Comparison of ENCODE assay signal across 17 cellular contexts in the genomic region with DNA sequence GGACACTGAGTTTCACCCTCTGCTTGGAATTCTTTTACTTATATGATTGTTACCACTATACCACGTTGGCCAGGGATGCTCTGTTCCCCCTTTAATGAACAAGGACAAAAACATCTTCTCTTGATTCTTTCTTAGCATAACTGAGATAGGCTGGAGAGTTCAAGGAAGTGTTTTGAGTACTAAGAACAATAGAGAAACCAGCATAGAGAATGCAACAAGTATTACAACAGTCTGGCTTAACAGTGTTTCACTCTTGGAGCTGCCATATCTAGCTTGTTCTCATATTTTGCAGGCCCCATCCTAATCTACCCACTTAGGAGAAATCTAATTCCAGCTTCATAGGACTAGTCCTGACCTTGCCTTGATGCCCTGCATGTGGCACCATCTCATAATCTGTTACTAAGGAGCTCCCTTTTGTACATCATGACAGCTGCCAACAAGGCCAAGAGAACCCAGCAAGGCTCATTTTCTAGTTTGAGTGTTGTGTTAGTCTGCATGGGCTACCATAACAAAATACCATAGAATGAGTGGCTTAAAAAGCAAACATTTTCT. TPM values are rescaled to one million over a fixed set of nuclear protein-coding genes. Genes with fewer than 3 reads are reported as not detected.
DNase-seq lines count a peak whose midpoint lies in the region; ATAC-seq, FAIRE-seq and TF ChIP-seq lines count a peak whose summit lies in the region.
"Had no signal": no experiment of that assay in that cellular context is flagged by ENCODE, and none has a peak within 500 bp of the region (broad histone marks: within the 10 kb centered on the region; RNA-seq: fewer than 3 reads in every experiment).

No MANE protein-coding gene starts in this region.

- H3K4me2 ChIP-seq in HepG2 (ENCODE audit: low read depth, low read length) = no peak overlapping the region

- no peaks in the 10 kb centered on the region for H4K20me1 ChIP-seq in HepG2 (ENCODE audit: insufficient read depth, low read length)

- H3K9me3 Mint-ChIP-seq in activated CD4-positive, alpha-beta memory T cell treated with anti-CD3 and anti-CD28 coated beads, Interleukin-2, amount 10 ng/mL, durations not matched to agents 7 days and 5 days = no peaks in the 10 kb centered on the region
- H3K9me3 Mint-ChIP-seq: IgD-negative memory B cell had no signal

- DNase-seq in HepG2 (ENCODE audit: low spot score) (no peak), right lobe of liver (no peak), iris pigment epithelial cell (ENCODE audit: low read depth) (peak; percentile 42), HEK293T (ENCODE audit: extremely low spot score) (no peak), GM10248 (ENCODE audit: extremely low spot score) (no peak)
- no peak for DNase-seq in activated CD4-positive, alpha-beta memory T cell treated with anti-CD3 and anti-CD28 coated beads, Interleukin-2, amount 10 ng/mL, durations not matched to agents 7 days and 5 days
- DNase-seq: AML-193; DND-41; effector CD8-positive, alpha-beta T cell; NCI-H1105; thyroid gland had no signal

- peaks cover 31% of the 10 kb centered on the region for H3K36me3 Mint-ChIP-seq in activated CD4-positive, alpha-beta memory T cell treated with anti-CD3 and anti-CD28 coated beads, Interleukin-2, amount 10 ng/mL, durations not matched to agents 7 days and 5 days (ENCODE audit: low read depth)

- no peak overlapping the region for H3K4me3 ChIP-seq in HepG2 (replicated peaks in 1 of 3; ENCODE audit: insufficient read depth in 1 of 3, low read depth in 2 of 3, low read length in 3 of 3)
- H3K4me3 ChIP-seq in right lobe of liver = no peak overlapping the region
- H3K4me3 ChIP-seq: breast epithelium, SK-N-MC, thyroid gland had no signal

- ATAC-seq in HepG2 (no peak), right lobe of liver (no peak), GM18868 (IDR thresholded peaks at IDR 0.05; ENCODE audit: unreplicated experiment) (no peak), HG03439 (IDR thresholded peaks at IDR 0.05; ENCODE audit: unreplicated experiment) (no peak)

- POLR2A ChIA-PET in HepG2 (lab: Yijun Ruan, JAX) = no interaction called here
- POLR2A ChIA-PET in activated CD4-positive, alpha-beta memory T cell treated with anti-CD3 and anti-CD28 coated beads, Interleukin-2, amount 10 ng/mL, durations not matched to agents 7 days and 5 days (lab: Charles Lee) = interaction anchor here (1.9 to 3.0 kb wide), 3 partner anchors 8 to 37 kb away, joined by 6 to 17 read pairs (median 7); no protein-coding TSS in a partner anchor
- POLR2A ChIA-PET in HEK293T (lab: Yijun Ruan, JAX) = no interaction called here
- POLR2A ChIA-PET in GM10248 (lab: Yijun Ruan, JAX) = interaction anchor here (0.9 kb wide), 1 partner anchor 19 kb away, joined by 3 read pairs; no protein-coding TSS in a partner anchor

- peaks cover 70% of the 10 kb centered on the region for H3K4me1 Mint-ChIP-seq in activated CD4-positive, alpha-beta memory T cell treated with anti-CD3 and anti-CD28 coated beads, Interleukin-2, amount 10 ng/mL, durations not matched to agents 7 days and 5 days

- H3K4me1 ChIP-seq in HepG2 (ENCODE audit: insufficient read depth, low read length) (peaks cover 25% of the 10 kb centered on the region), right lobe of liver (peaks cover 0 to under 1% (median 0%) of the 10 kb centered on the region in 4 donors)

- in situ Hi-C loops in HepG2 (cut with HindIII; ENCODE audit: extremely low pct_ligation_motif_present, low pct_unique_long_range_greater_than_20kb) = no loop called here

- CTCF ChIA-PET in HepG2 (lab: Yijun Ruan, JAX; ENCODE audit: low intra/inter-chr PET ratio, low total read pairs) (no interaction called here), HEK293T (lab: Yijun Ruan, JAX) (no interaction called here), GM10248 (lab: Yijun Ruan, JAX) (interaction anchor here (0.7 to 1.5 kb wide), 7 partner anchors 9 to 89 kb away, joined by 3 to 6 read pairs (median 3); a partner anchor contains a TSS)
- CTCF ChIA-PET in activated CD4-positive, alpha-beta memory T cell treated with anti-CD3 and anti-CD28 coated beads, Interleukin-2, amount 10 ng/mL, durations not matched to agents 7 days and 5 days (lab: Charles Lee) = interaction anchor here (1.6 to 3.1 kb wide), 2 partner anchors 8 to 26 kb away, joined by 3 to 9 read pairs; no protein-coding TSS in a partner anchor

- no peaks in the 10 kb centered on the region for H3K27me3 Mint-ChIP-seq in activated CD4-positive, alpha-beta memory T cell treated with anti-CD3 and anti-CD28 coated beads, Interleukin-2, amount 10 ng/mL, durations not matched to agents 7 days and 5 days
- H3K27me3 Mint-ChIP-seq: IgD-negative memory B cell had no signal

- TF ChIP-seq EP300 in HepG2 (IDR thresholded peaks at IDR 0.05; ENCODE audit: low read depth in 2 of 2, low read length in 2 of 2) (no peak), HepG2 (CRISPR knock-in tag; IDR thresholded peaks at IDR 0.05; ENCODE audit: borderline replicate concordance) (no peak)

- H3K27ac Mint-ChIP-seq in activated CD4-positive, alpha-beta memory T cell treated with anti-CD3 and anti-CD28 coated beads, Interleukin-2, amount 10 ng/mL, durations not matched to agents 7 days and 5 days = peak overlapping the region; percentile 48

- no peak overlapping the region for H3K4me3 Mint-ChIP-seq in activated CD4-positive, alpha-beta memory T cell treated with anti-CD3 and anti-CD28 coated beads, Interleukin-2, amount 10 ng/mL, durations not matched to agents 7 days and 5 days

- H3K9ac ChIP-seq in HepG2 (ENCODE audit: insufficient read depth, low read depth, low read length) = no peak overlapping the region

- WGBS in HepG2 (ENCODE audit: low lambda C conversion rate) = 60% methylated on average over 1 of the region's 1 CpG
- WGBS in right lobe of liver (ENCODE audit: insufficient coverage, low coverage, low lambda C conversion rate, missing lambda C conversion rate) = 75% methylated on average over 1 of the region's 1 CpG

- H3K79me2 ChIP-seq in HepG2 (ENCODE audit: insufficient read depth, low read length) = no peaks in the 10 kb centered on the region

- H3K27me3 ChIP-seq in HepG2 (ENCODE audit: control insufficient read depth in 1 of 2, insufficient read depth in 2 of 2, low read length in 2 of 2) (no peaks in the 10 kb centered on the region), right lobe of liver (no peaks in the 10 kb centered on the region)
- H3K27me3 ChIP-seq: breast epithelium, thyroid gland had no signal

- BruUV-seq in HepG2 (replicated peaks; lab: Mats Ljungman, UMichigan) = no TSS peak

- H3K36me3 ChIP-seq in HepG2 (replicated peaks in 1 of 2; ENCODE audit: control insufficient read depth in 1 of 2, insufficient read depth in 2 of 2, low read length in 2 of 2) (no peaks in the 10 kb centered on the region), right lobe of liver (no peaks in the 10 kb centered on the region)
- H3K36me3 ChIP-seq: breast epithelium, thyroid gland had no signal

- no peak overlapping the region for H2AFZ ChIP-seq in HepG2 (ENCODE audit: low read length)

- no peak for TF ChIP-seq POLR2A in HepG2 (IDR thresholded peaks at IDR 0.05; ENCODE audit: insufficient read depth in 1 of 2, low read depth in 2 of 2, low read length in 2 of 2)
- TF ChIP-seq POLR2A in right lobe of liver (IDR thresholded peaks at IDR 0.05) = no peak

- TF ChIP-seq CTCF in HepG2 (CRISPR knock-in tag; IDR thresholded peaks at IDR 0.05) = no peak
- TF ChIP-seq CTCF in right lobe of liver (IDR thresholded peaks at IDR 0.05) = no peak
- TF ChIP-seq CTCF in GM10248 (IDR thresholded peaks at IDR 0.05; ENCODE audit: control extremely low read depth, extremely low read depth, low read depth, missing control alignments) = no peak

- H3K27ac ChIP-seq in HepG2 (ENCODE audit: extremely low read length, insufficient read depth, low read length) = peak overlapping the region; percentile 19
- no peak overlapping the region for H3K27ac ChIP-seq in right lobe of liver
- H3K27ac ChIP-seq: breast epithelium, SK-N-MC, thyroid gland had no signal

- no peak for FAIRE-seq in HepG2 (lab: Jason Lieb, UNC)
- FAIRE-seq: frontal cortex had no signal

- H3K9me3 ChIP-seq in HepG2 (ENCODE audit: low read length) (no peaks in the 10 kb centered on the region), right lobe of liver (no peaks in the 10 kb centered on the region)
- H3K9me3 ChIP-seq: breast epithelium, thyroid gland had no signal

- TF ChIP-seq RAD21 in HepG2 (CRISPR knock-in tag; IDR thresholded peaks at IDR 0.05) = no peak

- intact Hi-C loops in HepG2 (cut with micrococcal nuclease; ENCODE audit: unreplicated experiment) = no loop called here
- intact Hi-C loops in right lobe of liver (cut with DNase I) = no loop called here

RNA-seq across cellular contexts. Expression of a gene that starts 37.6 kb away (rescaled TPM):
- total RNA-seq in HepG2 (2016; rRNA removed; fragmentation: Illumina TruSeq; extraction: Trizol) (7.6 and 12.2 TPM in 2 replicates), right lobe of liver (10 to 100 TPM in 4 of 6 experiments, 1 to 10 TPM in 2; 5.8 to 23.7 (median 12.5) TPM)
- 4.8 and 5.7 TPM in 2 replicates for total RNA-seq in HepG2 (2016; cell fraction: cytosol; rRNA removed; fragmentation: Illumina TruSeq; extraction: Trizol; ENCODE audit: low read depth)
- 7.7 and 14.4 TPM in 2 replicates for total RNA-seq in HepG2 (2016; cell fraction: insoluble cytoplasmic fraction; rRNA removed; fragmentation: Illumina TruSeq; extraction: Trizol)
- total RNA-seq in HepG2 (2016; cell fraction: membrane; rRNA removed; fragmentation: Illumina TruSeq; extraction: Trizol) = 14.5 and 17.0 TPM in 2 replicates
- total RNA-seq in HepG2 (2016; cell fraction: nucleus; rRNA removed; fragmentation: Illumina TruSeq; extraction: Trizol) = 14.3 and 14.8 TPM in 2 replicates
- 8.6 and 11.9 TPM in 2 replicates for polyA plus RNA-seq in HepG2 (2011; rRNA removed)
- polyA plus RNA-seq in HepG2 (2011; cell fraction: cytosol; rRNA removed) = 6.3 and 6.7 TPM in 2 replicates
- 24.8 and 26.9 TPM in 2 replicates for polyA plus RNA-seq in HepG2 (2011; cell fraction: nucleus; rRNA removed)
- polyA plus RNA-seq in HepG2 (2012) = 12.5 and 17.3 TPM in 2 replicates
- 5.2 and 6.3 TPM in 2 replicates for polyA plus RNA-seq in HepG2 (2016; cell fraction: cytosol; fragmentation: Illumina TruSeq; extraction: Trizol; ENCODE audit: low read depth)
- 11.8 and 22.2 TPM in 2 replicates for polyA plus RNA-seq in HepG2 (2016; cell fraction: insoluble cytoplasmic fraction; fragmentation: Illumina TruSeq; extraction: Trizol; ENCODE audit: low read depth)
- 17.7 and 23.2 TPM in 2 replicates for polyA plus RNA-seq in HepG2 (2016; cell fraction: membrane; fragmentation: Illumina TruSeq; extraction: Trizol; ENCODE audit: low read depth)
- 21.2 and 23.6 TPM in 2 replicates for polyA plus RNA-seq in HepG2 (2016; cell fraction: nucleus; fragmentation: Illumina TruSeq; extraction: Trizol; ENCODE audit: insufficient read depth, low read depth)
- 28.3 and 63.7 TPM in 2 replicates for polyA minus RNA-seq in HepG2 (2011; rRNA and poly(A)+ RNA removed; ENCODE audit: low replicate concordance)
- polyA minus RNA-seq in HepG2 (2011; cell fraction: cytosol; rRNA and poly(A)+ RNA removed) = 16.9 and 29.5 TPM in 2 replicates
- polyA minus RNA-seq in HepG2 (2011; cell fraction: nucleus; rRNA and poly(A)+ RNA removed) = 26.5 and 37.7 TPM in 2 replicates
- total RNA-seq in activated CD4-positive, alpha-beta memory T cell treated with anti-CD3 and anti-CD28 coated beads, Interleukin-2, amount 10 ng/mL, durations not matched to agents 7 days and 5 days = 10 to 100 TPM; 86.4 to 95.0 TPM

RNA-seq across cellular contexts. Expression of a gene that starts 55.5 kb away (rescaled TPM):
- total RNA-seq in HepG2 (2016; rRNA removed; fragmentation: Illumina TruSeq; extraction: Trizol) = 153 and 162 TPM in 2 replicates
- total RNA-seq in HepG2 (2016; cell fraction: cytosol; rRNA removed; fragmentation: Illumina TruSeq; extraction: Trizol; ENCODE audit: low read depth) = 24.9 and 29.2 TPM in 2 replicates
- 148 and 159 TPM in 2 replicates for total RNA-seq in HepG2 (2016; cell fraction: insoluble cytoplasmic fraction; rRNA removed; fragmentation: Illumina TruSeq; extraction: Trizol)
- 48.0 and 57.0 TPM in 2 replicates for total RNA-seq in HepG2 (2016; cell fraction: membrane; rRNA removed; fragmentation: Illumina TruSeq; extraction: Trizol)
- total RNA-seq in HepG2 (2016; cell fraction: nucleus; rRNA removed; fragmentation: Illumina TruSeq; extraction: Trizol) = 99.3 and 107 TPM in 2 replicates
- polyA plus RNA-seq in HepG2 (2011; rRNA removed) = 70.0 and 70.4 TPM in 2 replicates
- polyA plus RNA-seq in HepG2 (2011; cell fraction: cytosol; rRNA removed) = 50.3 and 68.8 TPM in 2 replicates
- polyA plus RNA-seq in HepG2 (2011; cell fraction: nucleus; rRNA removed) = 212 and 260 TPM in 2 replicates
- polyA plus RNA-seq in HepG2 (2012) = 145 and 154 TPM in 2 replicates
- 14.0 and 18.8 TPM in 2 replicates for polyA plus RNA-seq in HepG2 (2016; cell fraction: cytosol; fragmentation: Illumina TruSeq; extraction: Trizol; ENCODE audit: low read depth)
- polyA plus RNA-seq in HepG2 (2016; cell fraction: insoluble cytoplasmic fraction; fragmentation: Illumina TruSeq; extraction: Trizol; ENCODE audit: low read depth) = 200 and 221 TPM in 2 replicates
- polyA plus RNA-seq in HepG2 (2016; cell fraction: membrane; fragmentation: Illumina TruSeq; extraction: Trizol; ENCODE audit: low read depth) = 28.7 and 33.4 TPM in 2 replicates
- polyA plus RNA-seq in HepG2 (2016; cell fraction: nucleus; fragmentation: Illumina TruSeq; extraction: Trizol; ENCODE audit: insufficient read depth, low read depth) = 252 and 263 TPM in 2 replicates
- 37.0 and 52.6 TPM in 2 replicates for polyA minus RNA-seq in HepG2 (2011; rRNA and poly(A)+ RNA removed; ENCODE audit: low replicate concordance)
- 57.2 and 60.0 TPM in 2 replicates for polyA minus RNA-seq in HepG2 (2011; cell fraction: cytosol; rRNA and poly(A)+ RNA removed)
- 46.9 and 52.8 TPM in 2 replicates for polyA minus RNA-seq in HepG2 (2011; cell fraction: nucleus; rRNA and poly(A)+ RNA removed)
- total RNA-seq in right lobe of liver = 10 to 100 TPM; 52.2 to 85.4 (median 67.2) TPM
- total RNA-seq in activated CD4-positive, alpha-beta memory T cell treated with anti-CD3 and anti-CD28 coated beads, Interleukin-2, amount 10 ng/mL, durations not matched to agents 7 days and 5 days = 100 to 1,000 TPM; 230 to 241 TPM

RNA-seq across cellular contexts. Expression of a gene that starts 58.7 kb away (rescaled TPM):
- total RNA-seq in HepG2 (2016; rRNA removed; fragmentation: Illumina TruSeq; extraction: Trizol) = not detected in 2 replicates
- not detected in 2 replicates for total RNA-seq in HepG2 (2016; cell fraction: cytosol; rRNA removed; fragmentation: Illumina TruSeq; extraction: Trizol; ENCODE audit: low read depth)
- not detected in 2 replicates for total RNA-seq in HepG2 (2016; cell fraction: insoluble cytoplasmic fraction; rRNA removed; fragmentation: Illumina TruSeq; extraction: Trizol)
- total RNA-seq in HepG2 (2016; cell fraction: membrane; rRNA removed; fragmentation: Illumina TruSeq; extraction: Trizol) = not detected in 2 replicates
- not detected in 2 replicates for total RNA-seq in HepG2 (2016; cell fraction: nucleus; rRNA removed; fragmentation: Illumina TruSeq; extraction: Trizol)
- not detected in 2 replicates for polyA plus RNA-seq in HepG2 (2011; rRNA removed)
- not detected in 2 replicates for polyA plus RNA-seq in HepG2 (2011; cell fraction: cytosol; rRNA removed)
- polyA plus RNA-seq in HepG2 (2011; cell fraction: nucleus; rRNA removed) = not detected in 2 replicates
- polyA plus RNA-seq in HepG2 (2012) = not detected in 2 replicates
- not detected in 2 replicates for polyA plus RNA-seq in HepG2 (2016; cell fraction: cytosol; fragmentation: Illumina TruSeq; extraction: Trizol; ENCODE audit: low read depth)
- not detected in 2 replicates for polyA plus RNA-seq in HepG2 (2016; cell fraction: insoluble cytoplasmic fraction; fragmentation: Illumina TruSeq; extraction: Trizol; ENCODE audit: low read depth)
- not detected in 2 replicates for polyA plus RNA-seq in HepG2 (2016; cell fraction: membrane; fragmentation: Illumina TruSeq; extraction: Trizol; ENCODE audit: low read depth)
- not detected in 2 replicates for polyA plus RNA-seq in HepG2 (2016; cell fraction: nucleus; fragmentation: Illumina TruSeq; extraction: Trizol; ENCODE audit: insufficient read depth, low read depth)
- 0.26 TPM in 1 of 2 replicates, not detected in the other for polyA minus RNA-seq in HepG2 (2011; rRNA and poly(A)+ RNA removed; ENCODE audit: low replicate concordance)
- not detected in 2 replicates for polyA minus RNA-seq in HepG2 (2011; cell fraction: cytosol; rRNA and poly(A)+ RNA removed)
- not detected in 2 replicates for polyA minus RNA-seq in HepG2 (2011; cell fraction: nucleus; rRNA and poly(A)+ RNA removed)
- total RNA-seq in right lobe of liver = not detected
- total RNA-seq in activated CD4-positive, alpha-beta memory T cell treated with anti-CD3 and anti-CD28 coated beads, Interleukin-2, amount 10 ng/mL, durations not matched to agents 7 days and 5 days = not detected
- polyA plus RNA-seq: IgD-negative memory B cell had no signal

Comparison
In these comparisons a context has a peak if more than half of its experiments do, and no peak if none do; other contexts are left out.
1. CTCF ChIA-PET loops: an anchor here in activated CD4-positive, alpha-beta memory T cell treated with anti-CD3 and anti-CD28 coated beads, Interleukin-2, amount 10 ng/mL, durations not matched to agents 7 days and 5 days (1.6 to 3.1 kb wide) and GM10248 (0.7 to 1.5 kb wide); none called in HepG2 and HEK293T.
2. POLR2A ChIA-PET loops: an anchor here in activated CD4-positive, alpha-beta memory T cell treated with anti-CD3 and anti-CD28 coated beads, Interleukin-2, amount 10 ng/mL, durations not matched to agents 7 days and 5 days (1.9 to 3.0 kb wide) and GM10248 (0.9 kb wide); none called in HepG2 and HEK293T.